In genomic region chr7:117871401-117871777, GRCh38 we compare ENCODE assay signal across 14 cellular contexts. TPM values are rescaled to one million over a fixed set of nuclear protein-coding genes. Genes with fewer than 3 reads are reported as not detected.
DNase-seq lines count a peak whose midpoint lies in the region; ATAC-seq and TF ChIP-seq lines count a peak whose summit lies in the region.
"Had no signal": no experiment of that assay in that cellular context is flagged by ENCODE, and none has a peak within 500 bp of the region (broad histone marks: within the 10 kb centered on the region; RNA-seq: fewer than 3 reads in every experiment).

No MANE protein-coding gene starts in this region.

- no peak overlapping the region for H4K5ac ChIP-seq in H9 (ENCODE audit: insufficient read length, low read depth, low read length)

- H3K36me3 ChIP-seq in iPS-15b (ENCODE audit: control insufficient read depth, insufficient read depth, low read length) = no peaks in the 10 kb centered on the region
- H3K36me3 ChIP-seq: BLaER1 had no signal

- H2BK12ac ChIP-seq in H9 (ENCODE audit: insufficient read length, low read depth, low read length) = no peak overlapping the region

- WGBS in H9 (ENCODE audit: extremely low coverage, insufficient read length, low lambda C conversion rate) = no CpG with 5 or more reads among the region's 4 CpGs

- no peaks in the 10 kb centered on the region for H3K79me1 ChIP-seq in H9 (ENCODE audit: insufficient read depth, low read depth, low read length, poor library complexity, severe bottlenecking)

- H3K27me3 Mint-ChIP-seq in H9 (ENCODE audit: low read depth) (peaks cover 9% of the 10 kb centered on the region), progenitor cell of endocrine pancreas (peaks cover 39% of the 10 kb centered on the region)
- peaks cover 54% of the 10 kb centered on the region for H3K27me3 Mint-ChIP-seq in activated T-helper 2 cell treated with anti-CD3 and anti-CD28 coated beads, Interferon-gamma antibody, Interleukin-2, Interleukin-4, amounts not matched to agents 10 μg/mL and 5 μg/mL and 100 μg/mL, durations not matched to agents 14 hours and 24 hours and 36 hours (ENCODE audit: low read depth)
- peaks cover 64% of the 10 kb centered on the region for H3K27me3 Mint-ChIP-seq in stimulated activated naive CD8-positive, alpha-beta T cell treated with anti-CD3 and anti-CD28 coated beads, Interleukin-15, amount 100 ng/mL, for 72 hours

- H3K27ac Mint-ChIP-seq in H9 (peak overlapping the region in 2 of 3 experiments; percentile 84 to 95; a peak in 3 of 7 replicates), progenitor cell of endocrine pancreas (no peak overlapping the region)
- no peak overlapping the region for H3K27ac Mint-ChIP-seq in activated T-helper 2 cell treated with anti-CD3 and anti-CD28 coated beads, Interferon-gamma antibody, Interleukin-2, Interleukin-4, amounts not matched to agents 10 μg/mL and 5 μg/mL and 100 μg/mL, durations not matched to agents 14 hours and 24 hours and 36 hours
- no peak overlapping the region for H3K27ac Mint-ChIP-seq in stimulated activated naive CD8-positive, alpha-beta T cell treated with anti-CD3 and anti-CD28 coated beads, Interleukin-15, amount 100 ng/mL, for 72 hours
- H3K27ac Mint-ChIP-seq: activated naive CD4-positive, alpha-beta T cell treated with anti-CD3 and anti-CD28 coated beads, Interleukin-2, amount 10 ng/mL, durations not matched to agents 7 days and 5 days had no signal

- H3K4me1 Mint-ChIP-seq in H9 = peaks cover 68 to 80% of the 10 kb centered on the region in 2 experiments
- H3K4me1 Mint-ChIP-seq in progenitor cell of endocrine pancreas (ENCODE audit: low read depth) = peaks cover 16% of the 10 kb centered on the region
- peaks cover 7% of the 10 kb centered on the region for H3K4me1 Mint-ChIP-seq in activated T-helper 2 cell treated with anti-CD3 and anti-CD28 coated beads, Interferon-gamma antibody, Interleukin-2, Interleukin-4, amounts not matched to agents 10 μg/mL and 5 μg/mL and 100 μg/mL, durations not matched to agents 14 hours and 24 hours and 36 hours (ENCODE audit: low read depth)
- H3K4me1 Mint-ChIP-seq in stimulated activated naive CD8-positive, alpha-beta T cell treated with anti-CD3 and anti-CD28 coated beads, Interleukin-15, amount 100 ng/mL, for 72 hours = peaks cover 25% of the 10 kb centered on the region

- H2BK20ac ChIP-seq in H9 (ENCODE audit: low read depth, low read length, poor library complexity, severe bottlenecking) = no peak overlapping the region

- no peak for TF ChIP-seq CTCF in H9 (conservative IDR thresholded peaks at IDR 0.05)
- no peak for TF ChIP-seq CTCF in astrocyte of the cerebellum (IDR thresholded peaks at IDR 0.05; ENCODE audit: low read depth, low read length, missing control alignments)
- TF ChIP-seq CTCF in progenitor cell of endocrine pancreas (IDR thresholded peaks at IDR 0.05; ENCODE audit: unreplicated experiment) = no peak

- peaks cover 27% of the 10 kb centered on the region; the same call in 1 of the 2 replicates for H3K79me2 ChIP-seq in H9 (ENCODE audit: insufficient read depth, low read length)

- no peak overlapping the region for H2BK5ac ChIP-seq in H9 (ENCODE audit: insufficient read length, low read length)

- intact Hi-C loops in activated T-helper 2 cell treated with anti-CD3 and anti-CD28 coated beads, Interferon-gamma antibody, Interleukin-2, Interleukin-4, amounts not matched to agents 10 μg/mL and 5 μg/mL and 100 μg/mL, durations not matched to agents 14 hours and 24 hours and 36 hours (cut with micrococcal nuclease) = loop anchor here (5.0 kb wide), 1 partner anchor 1269 kb away; no protein-coding TSS in a partner anchor

- H3K4me1 ChIP-seq in H9 (ENCODE audit: insufficient read depth, low read length) (peaks cover 4% of the 10 kb centered on the region), iPS-15b (ENCODE audit: control insufficient read depth, insufficient read depth, low read length) (peaks cover 23% of the 10 kb centered on the region)
- H3K4me1 ChIP-seq: BLaER1 had no signal

- H4K8ac ChIP-seq in H9 (replicated peaks; ENCODE audit: insufficient read length, low read depth, low read length) = no peak overlapping the region

- no peak overlapping the region for H3K56ac ChIP-seq in H9 (ENCODE audit: insufficient read length, low read depth, low read length)

- H2AFZ ChIP-seq in H9 (ENCODE audit: low read length) = no peak overlapping the region

- peak overlapping the region; percentile 88 to 91 for H3K4me3 Mint-ChIP-seq in H9
- H3K4me3 Mint-ChIP-seq in progenitor cell of endocrine pancreas (ENCODE audit: low read depth) = peak overlapping the region; percentile 90
- H3K4me3 Mint-ChIP-seq in activated T-helper 2 cell treated with anti-CD3 and anti-CD28 coated beads, Interferon-gamma antibody, Interleukin-2, Interleukin-4, amounts not matched to agents 10 μg/mL and 5 μg/mL and 100 μg/mL, durations not matched to agents 14 hours and 24 hours and 36 hours (ENCODE audit: low read depth) = no peak overlapping the region
- no peak overlapping the region for H3K4me3 Mint-ChIP-seq in stimulated activated naive CD8-positive, alpha-beta T cell treated with anti-CD3 and anti-CD28 coated beads, Interleukin-15, amount 100 ng/mL, for 72 hours
- H3K4me3 Mint-ChIP-seq: activated naive CD4-positive, alpha-beta T cell treated with anti-CD3 and anti-CD28 coated beads, Interleukin-2, amount 10 ng/mL, durations not matched to agents 7 days and 5 days had no signal

- H3K9ac ChIP-seq in H9 (ENCODE audit: extremely low read depth, insufficient read length, low read length) (no peak overlapping the region), iPS-15b (ENCODE audit: low read depth, low read length) (no peak overlapping the region)
- H3K9ac ChIP-seq: BLaER1 had no signal

- no peak overlapping the region for H2AK5ac ChIP-seq in H9 (ENCODE audit: insufficient read length, low read length)

- peak overlapping the region; percentile 86 for H3K4me2 ChIP-seq in H9 (ENCODE audit: insufficient read depth, insufficient read length, low read length)
- H3K4me2 ChIP-seq: BLaER1 had no signal

- no peak overlapping the region for H3K14ac ChIP-seq in H9 (ENCODE audit: insufficient read depth, low read length)

- no peaks in the 10 kb centered on the region for H3K9me3 ChIP-seq in H9 (ENCODE audit: control insufficient read depth, low read depth, low read length)
- no peaks in the 10 kb centered on the region for H3K9me3 ChIP-seq in iPS-15b (ENCODE audit: control insufficient read depth, insufficient read depth, low read length)
- H3K9me3 ChIP-seq: psoas muscle had no signal

- DNase-seq in H9 (no peak), astrocyte of the cerebellum (ENCODE audit: low read depth) (no peak), progenitor cell of endocrine pancreas (ENCODE audit: low spot score, unreplicated experiment) (no peak)
- no peak for DNase-seq in activated T-helper 2 cell treated with anti-CD3 and anti-CD28 coated beads, Interferon-gamma antibody, Interleukin-2, Interleukin-4, amounts not matched to agents 10 μg/mL and 5 μg/mL and 100 μg/mL, durations not matched to agents 14 hours and 24 hours and 36 hours (ENCODE audit: low spot score)
- no peak for DNase-seq in stimulated activated naive CD8-positive, alpha-beta T cell treated with anti-CD3 and anti-CD28 coated beads, Interleukin-15, amount 100 ng/mL, for 72 hours
- no peak for DNase-seq in activated T-cell treated with anti-CD3 and anti-CD28 coated beads, Interleukin-2, amount 50 U/mL, for 48 hours
- DNase-seq: activated naive CD4-positive, alpha-beta T cell treated with anti-CD3 and anti-CD28 coated beads, Interleukin-2, amount 10 ng/mL, durations not matched to agents 7 days and 5 days; erythroblast; stimulated activated CD4-positive, alpha-beta T cell treated with anti-CD3 and anti-CD28 coated beads, Interleukin-1b, Interleukin-23, amount 100 ng/mL, for 48 hours had no signal

- H3K36me3 Mint-ChIP-seq in H9 (ENCODE audit: insufficient read depth in 1 of 3, low read depth in 3 of 3) = no peaks in the 10 kb centered on the region; a peak in 2 of 7 replicates
- H3K36me3 Mint-ChIP-seq in progenitor cell of endocrine pancreas (ENCODE audit: insufficient read depth) = no peaks in the 10 kb centered on the region
- no peaks in the 10 kb centered on the region for H3K36me3 Mint-ChIP-seq in activated T-helper 2 cell treated with anti-CD3 and anti-CD28 coated beads, Interferon-gamma antibody, Interleukin-2, Interleukin-4, amounts not matched to agents 10 μg/mL and 5 μg/mL and 100 μg/mL, durations not matched to agents 14 hours and 24 hours and 36 hours (ENCODE audit: low read depth)
- H3K36me3 Mint-ChIP-seq: activated naive CD4-positive, alpha-beta T cell treated with anti-CD3 and anti-CD28 coated beads, Interleukin-2, amount 10 ng/mL, durations not matched to agents 7 days and 5 days had no signal

- no peaks in the 10 kb centered on the region for H4K20me1 ChIP-seq in H9 (ENCODE audit: control insufficient read depth, insufficient read depth, insufficient read length)
- H4K20me1 ChIP-seq: BLaER1 had no signal

- H4K91ac ChIP-seq in H9 (ENCODE audit: insufficient read length, low read depth, low read length) = no peak overlapping the region

- no peak overlapping the region for H3K18ac ChIP-seq in H9 (ENCODE audit: insufficient read length, low read depth, low read length)

- no peak for ATAC-seq in HG03045 (IDR thresholded peaks at IDR 0.05; ENCODE audit: unreplicated experiment)
- no peak for ATAC-seq in stimulated activated naive CD8-positive, alpha-beta T cell treated with anti-CD3 and anti-CD28 coated beads, Interleukin-15, amount 100 ng/mL, for 72 hours

- H2BK15ac ChIP-seq in H9 (ENCODE audit: low read depth, low read length) = no peak overlapping the region

- no peak overlapping the region for H3T11ph ChIP-seq in H9 (ENCODE audit: low read length)

- no peak overlapping the region for H3K27ac ChIP-seq in H9 (ENCODE audit: insufficient read length, low read depth, low read length)
- H3K27ac ChIP-seq: BLaER1, psoas muscle had no signal

- H3K23ac ChIP-seq in H9 (ENCODE audit: insufficient read length, low read depth, low read length) = no peak overlapping the region

- H3K9me3 Mint-ChIP-seq in H9 (no peaks in the 10 kb centered on the region; a peak in 1 of 5 replicates), progenitor cell of endocrine pancreas (ENCODE audit: low read depth) (no peaks in the 10 kb centered on the region)
- H3K9me3 Mint-ChIP-seq in activated T-helper 2 cell treated with anti-CD3 and anti-CD28 coated beads, Interferon-gamma antibody, Interleukin-2, Interleukin-4, amounts not matched to agents 10 μg/mL and 5 μg/mL and 100 μg/mL, durations not matched to agents 14 hours and 24 hours and 36 hours = no peaks in the 10 kb centered on the region
- no peaks in the 10 kb centered on the region for H3K9me3 Mint-ChIP-seq in stimulated activated naive CD8-positive, alpha-beta T cell treated with anti-CD3 and anti-CD28 coated beads, Interleukin-15, amount 100 ng/mL, for 72 hours
- H3K9me3 Mint-ChIP-seq: activated naive CD4-positive, alpha-beta T cell treated with anti-CD3 and anti-CD28 coated beads, Interleukin-2, amount 10 ng/mL, durations not matched to agents 7 days and 5 days had no signal

- H3K4ac ChIP-seq in H9 (ENCODE audit: low read depth, low read length) = no peak overlapping the region

- H2BK120ac ChIP-seq in H9 (ENCODE audit: low read depth, low read length, poor library complexity, severe bottlenecking) = no peak overlapping the region

- peaks cover 7% of the 10 kb centered on the region for H3K23me2 ChIP-seq in H9 (ENCODE audit: insufficient read length, low read depth, low read length, poor library complexity, severe bottlenecking)

- H3K4me3 ChIP-seq in astrocyte of the cerebellum (ENCODE audit: low read depth, low read length) (peak overlapping the region; percentile 82), iPS-15b (ENCODE audit: low read depth, low read length) (peak overlapping the region; percentile 92)
- H3K4me3 ChIP-seq: BLaER1 had no signal

- in situ Hi-C loops in astrocyte of the cerebellum (cut with HindIII; ENCODE audit: low sequenced_read_pairs) = no loop called here

- no peaks in the 10 kb centered on the region for H3K27me3 ChIP-seq in H9 (ENCODE audit: insufficient read depth, low read length)
- H3K27me3 ChIP-seq in iPS-15b (ENCODE audit: control insufficient read depth, insufficient read depth, low read length) = peaks cover 4% of the 10 kb centered on the region
- H3K27me3 ChIP-seq: BLaER1 had no signal

RNA-seq across cellular contexts. Expression of gene CTTNBP2, which starts 1.9 kb away (rescaled TPM):
- total RNA-seq in H9 (2021) (15.7 and 17.6 TPM in 2 replicates), progenitor cell of endocrine pancreas (9.5 and 14.0 TPM in 2 replicates)
- not detected in 2 replicates for total RNA-seq in activated T-helper 2 cell treated with anti-CD3 and anti-CD28 coated beads, Interferon-gamma antibody, Interleukin-2, Interleukin-4, amounts not matched to agents 10 μg/mL and 5 μg/mL and 100 μg/mL, durations not matched to agents 14 hours and 24 hours and 36 hours
- total RNA-seq: OCI-LY7 had no signal

Comparison
In these comparisons a context has a peak if more than half of its experiments do, and no peak if none do; other contexts are left out.
1. H3K27ac Mint-ChIP-seq: peak in H9 (2 of 3); none in progenitor cell of endocrine pancreas (single experiment), activated T-helper 2 cell treated with anti-CD3 and anti-CD28 coated beads, Interferon-gamma antibody, Interleukin-2, Interleukin-4, amounts not matched to agents 10 μg/mL and 5 μg/mL and 100 μg/mL, durations not matched to agents 14 hours and 24 hours and 36 hours (single experiment) and stimulated activated naive CD8-positive, alpha-beta T cell treated with anti-CD3 and anti-CD28 coated beads, Interleukin-15, amount 100 ng/mL, for 72 hours (0 of 2).
2. H3K4me3 Mint-ChIP-seq: peak in H9 (2 of 2) and progenitor cell of endocrine pancreas (single experiment); none in activated T-helper 2 cell treated with anti-CD3 and anti-CD28 coated beads, Interferon-gamma antibody, Interleukin-2, Interleukin-4, amounts not matched to agents 10 μg/mL and 5 μg/mL and 100 μg/mL, durations not matched to agents 14 hours and 24 hours and 36 hours (single experiment) and stimulated activated naive CD8-positive, alpha-beta T cell treated with anti-CD3 and anti-CD28 coated beads, Interleukin-15, amount 100 ng/mL, for 72 hours (0 of 2).
3. RNA of gene CTTNBP2, which starts 1.9 kb away (total RNA-seq): 15.7 to 17.6 TPM in H9 and 9.5 to 14.0 TPM in progenitor cell of endocrine pancreas; not detected in activated T-helper 2 cell treated with anti-CD3 and anti-CD28 coated beads, Interferon-gamma antibody, Interleukin-2, Interleukin-4, amounts not matched to agents 10 μg/mL and 5 μg/mL and 100 μg/mL, durations not matched to agents 14 hours and 24 hours and 36 hours; every median in the first group is over 10 times any median in the second.